8 cellular contexts compared by ENCODE assay signal in genomic region chr19:13152356-13152853, GRCh38. TPM values are rescaled to one million over a fixed set of nuclear protein-coding genes. Genes with fewer than 3 reads are reported as not detected.
A peak's percentile ranks its signal among the peaks of the same experiment; 100 is the strongest.
DNase-seq lines count a peak whose midpoint lies in the region; FAIRE-seq and TF ChIP-seq lines count a peak whose summit lies in the region.

No MANE protein-coding gene starts in this region.

- H3K4me1 ChIP-seq in mucosa of stomach (ENCODE audit: control insufficient read depth, insufficient read depth, low read length), result peaks cover 26% of the 10 kb centered on the region

- H3K9me3 ChIP-seq in KOPT-K1 (ENCODE audit: insufficient read depth, low read length, poor library complexity, severe bottlenecking) (no peaks in the 10 kb centered on the region), mucosa of stomach (ENCODE audit: control insufficient read depth, low read length) (no peaks in the 10 kb centered on the region)

- H3K4me1 Mint-ChIP-seq in activated T-cell treated with anti-CD3 and anti-CD28 coated beads, Interleukin-2, amount 50 U/mL, for 24 hours (ENCODE audit: low read depth), result peaks cover 35% of the 10 kb centered on the region

- no peaks in the 10 kb centered on the region for H3K9me3 Mint-ChIP-seq in activated T-cell treated with anti-CD3 and anti-CD28 coated beads, Interleukin-2, amount 50 U/mL, for 24 hours

- peak overlapping the region; percentile 99 for H3K4me3 Mint-ChIP-seq in activated T-cell treated with anti-CD3 and anti-CD28 coated beads, Interleukin-2, amount 50 U/mL, for 24 hours

- no peak for DNase-seq in activated T-cell treated with anti-CD3 and anti-CD28 coated beads, Interleukin-2, amount 50 U/mL, for 24 hours
- no peak for DNase-seq in activated T-cell treated with anti-CD3 and anti-CD28 coated beads, Interleukin-2, amount 50 U/mL, for 1 hour
- DNase-seq in dedifferentiated amniotic fluid mesenchymal stem cell (ENCODE audit: extremely low spot score) (peak; percentile 38), AML-193 (lab: John Stamatoyannopoulos, UW) (no peak), GM12891 (ENCODE audit: insufficient read length, low spot score) (no peak)
- no peak for DNase-seq in activated effector memory CD4-positive, alpha-beta T cell treated with Interleukin-2 at 50 U/mL for 16 hours

- no peaks in the 10 kb centered on the region for H3K27me3 Mint-ChIP-seq in activated T-cell treated with anti-CD3 and anti-CD28 coated beads, Interleukin-2, amount 50 U/mL, for 24 hours

- peak overlapping the region; percentile 94 for H3K27ac ChIP-seq in KOPT-K1 (ENCODE audit: low read depth, low read length, poor library complexity, severe bottlenecking)

- TF ChIP-seq POLR2A in GM12891 (IDR thresholded peaks at IDR 0.05; ENCODE audit: low read depth, low read length), result no peak; the same call in 1 of the 2 replicates

- H3K36me3 ChIP-seq in KOPT-K1 (ENCODE audit: insufficient read depth, low read length), result peaks cover 4% of the 10 kb centered on the region; the same call in 1 of the 2 replicates
- no peaks in the 10 kb centered on the region for H3K36me3 ChIP-seq in mucosa of stomach (ENCODE audit: control insufficient read depth, insufficient read depth, low read length)

- peak overlapping the region; percentile 99 for H3K27ac Mint-ChIP-seq in activated T-cell treated with anti-CD3 and anti-CD28 coated beads, Interleukin-2, amount 50 U/mL, for 24 hours

- H3K36me3 Mint-ChIP-seq in activated T-cell treated with anti-CD3 and anti-CD28 coated beads, Interleukin-2, amount 50 U/mL, for 24 hours (ENCODE audit: low read depth), result peaks cover 54% of the 10 kb centered on the region

- peak overlapping the region; percentile 88 for H3K4me3 ChIP-seq in mucosa of stomach (ENCODE audit: low read length)

- peak overlapping the region; percentile 97 for H3K9ac ChIP-seq in mucosa of stomach (ENCODE audit: low read length)

- no peaks in the 10 kb centered on the region for H3K27me3 ChIP-seq in mucosa of stomach (ENCODE audit: control insufficient read depth, insufficient read depth, low read length)

- no peak for FAIRE-seq in GM12891 (lab: Jason Lieb, UNC)

TF ChIP-seq in GM12891, 5 proteins besides CTCF, POLR2A, EP300 and RAD21:
- TF ChIP-seq POU2F2 (IDR thresholded peaks at IDR 0.05; ENCODE audit: low read depth, low read length) (no peak), PAX5 (IDR thresholded peaks at IDR 0.05; ENCODE audit: insufficient read depth, low read length, severe bottlenecking) (no peak), TAF1 (IDR thresholded peaks at IDR 0.05; ENCODE audit: low read depth, low read length) (no peak), POLR2AphosphoS5 (IDR thresholded peaks at IDR 0.05; ENCODE audit: low read depth, low read length) (no peak), SPI1 (IDR thresholded peaks at IDR 0.05; ENCODE audit: low read depth, low read length) (no peak)

RNA-seq across cellular contexts. Expression of gene IER2, which starts 2.2 kb away (rescaled TPM):
- polyA plus RNA-seq in GM12891 (2012; ENCODE audit: low read depth, missing spikeins), result 61.4 TPM

RNA-seq across cellular contexts. Expression of gene STX10, which starts 2.2 kb away (rescaled TPM):
- 42.4 TPM for polyA plus RNA-seq in GM12891 (2012; ENCODE audit: low read depth, missing spikeins)

RNA-seq across cellular contexts. Expression of gene NACC1, which starts 34.3 kb away (rescaled TPM):
- 24.0 TPM for polyA plus RNA-seq in GM12891 (2012; ENCODE audit: low read depth, missing spikeins)

RNA-seq across cellular contexts. Expression of gene TRMT1, which starts 35.9 kb away (rescaled TPM):
- 39.2 TPM for polyA plus RNA-seq in GM12891 (2012; ENCODE audit: low read depth, missing spikeins)

RNA-seq across cellular contexts. Expression of gene LYL1, which starts 49.7 kb away (rescaled TPM):
- polyA plus RNA-seq in GM12891 (2012; ENCODE audit: low read depth, missing spikeins), result 5.6 TPM
